In the genomic region with DNA sequence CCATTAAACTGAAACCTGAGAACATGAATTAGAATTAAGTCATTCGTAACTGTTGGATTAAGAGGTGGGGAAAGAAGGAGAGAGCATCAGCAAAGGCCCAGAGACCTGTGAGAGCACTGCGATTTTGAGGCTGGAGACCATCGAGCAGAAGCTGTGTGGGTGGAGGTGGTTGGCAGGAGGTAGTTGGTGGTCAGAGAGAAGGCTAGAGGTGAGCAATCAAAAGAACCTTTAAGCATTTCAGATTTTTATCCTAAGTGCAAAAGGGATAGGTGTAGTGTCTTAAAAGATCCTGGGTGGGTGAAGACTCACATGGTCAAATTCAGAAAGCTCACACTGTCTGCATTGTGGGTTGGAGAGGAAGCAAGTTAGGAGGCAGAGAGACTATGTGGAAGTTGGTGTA, we compare ENCODE assay signal across 16 cellular contexts.
A peak's percentile ranks its signal among the peaks of the same experiment; 100 is the strongest.
DNase-seq lines count a peak whose midpoint lies in the region; ATAC-seq and TF ChIP-seq lines count a peak whose summit lies in the region.
"Had no signal": no experiment of that assay in that cellular context is flagged by ENCODE, and none has a peak within 500 bp of the region (broad histone marks: within the 10 kb centered on the region; RNA-seq: fewer than 3 reads in every experiment).

No MANE protein-coding gene starts in this region.

- no peak overlapping the region for H3K4me3 Mint-ChIP-seq in CD8-positive, alpha-beta T cell
- no peak overlapping the region for H3K4me3 Mint-ChIP-seq in activated T-helper 17 cell treated with anti-CD3 and anti-CD28 coated beads, Interleukin-2, amount 50 U/mL, for 72 hours
- no peak overlapping the region for H3K4me3 Mint-ChIP-seq in nephron progenitor cell
- H3K4me3 Mint-ChIP-seq: dendritic cell treated with granulocyte-macrophage colony-stimulating factor and Interleukin-4, amounts not matched to agents 40 ng/mL and 50 ng/mL, for 4 days had no signal

- POLR2A ChIA-PET in CD8-positive, alpha-beta T cell (lab: Charles Lee), result no interaction called here
- POLR2A ChIA-PET in HEK293 (lab: Yijun Ruan, JAX), result no interaction called here

- H3K27me3 Mint-ChIP-seq in CD8-positive, alpha-beta T cell (ENCODE audit: low read depth), result no peaks in the 10 kb centered on the region
- H3K27me3 Mint-ChIP-seq in activated T-helper 17 cell treated with anti-CD3 and anti-CD28 coated beads, Interleukin-2, amount 50 U/mL, for 72 hours, result no peaks in the 10 kb centered on the region
- peaks cover 3% of the 10 kb centered on the region for H3K27me3 Mint-ChIP-seq in nephron progenitor cell (ENCODE audit: low read depth, poor library complexity)
- H3K27me3 Mint-ChIP-seq: dendritic cell treated with granulocyte-macrophage colony-stimulating factor and Interleukin-4, amounts not matched to agents 40 ng/mL and 50 ng/mL, for 4 days had no signal

- no peak for ATAC-seq in CD8-positive, alpha-beta T cell
- peak; percentile 31 for ATAC-seq in activated T-helper 17 cell treated with anti-CD3 and anti-CD28 coated beads, Interleukin-2, amount 50 U/mL, for 72 hours (replicated peaks)
- ATAC-seq in HG02588 (IDR thresholded peaks at IDR 0.05; ENCODE audit: unreplicated experiment), result no peak
- no peak for ATAC-seq in GM21423 (IDR thresholded peaks at IDR 0.05; ENCODE audit: unreplicated experiment)
- no peak for ATAC-seq in GM19328 (IDR thresholded peaks at IDR 0.05; ENCODE audit: unreplicated experiment)
- ATAC-seq: heart right ventricle had no signal

- no peaks in the 10 kb centered on the region for H3K9me3 ChIP-seq in CD8-positive, alpha-beta T cell (ENCODE audit: low read length)
- no peaks in the 10 kb centered on the region for H3K9me3 ChIP-seq in HEK293 (ENCODE audit: control insufficient read depth, insufficient read depth, low read depth, low read length)
- H3K9me3 ChIP-seq: heart right ventricle had no signal

- H3K27ac ChIP-seq in CD8-positive, alpha-beta T cell (ENCODE audit: low read depth, low read length), result no peak overlapping the region
- no peak overlapping the region for H3K27ac ChIP-seq in HEK293 (ENCODE audit: extremely low read depth, low read depth, low read length)
- H3K27ac ChIP-seq: heart right ventricle had no signal

- H3K4me3 ChIP-seq in CD8-positive, alpha-beta T cell (ENCODE audit: low read depth, low read length), result no peak overlapping the region
- H3K4me3 ChIP-seq in HEK293 (ENCODE audit: low read depth, low read length), result no peak overlapping the region
- H3K4me3 ChIP-seq: heart right ventricle had no signal

- no peaks in the 10 kb centered on the region for H3K36me3 ChIP-seq in CD8-positive, alpha-beta T cell (ENCODE audit: insufficient read depth, low read length)
- no peaks in the 10 kb centered on the region; a peak in 1 of 3 replicates for H3K36me3 ChIP-seq in HEK293 (ENCODE audit: control insufficient read depth in 2 of 2, insufficient read depth in 1 of 2, low read length in 2 of 2)

- intact Hi-C loops in CD8-positive, alpha-beta T cell (cut with DNase I, micrococcal nuclease), result no loop called here

- H3K27ac Mint-ChIP-seq in CD8-positive, alpha-beta T cell, result peak overlapping the region; percentile 1
- H3K27ac Mint-ChIP-seq in activated T-helper 17 cell treated with anti-CD3 and anti-CD28 coated beads, Interleukin-2, amount 50 U/mL, for 72 hours, result peak overlapping the region; percentile 7
- peak overlapping the region; percentile 34 for H3K27ac Mint-ChIP-seq in nephron progenitor cell
- H3K27ac Mint-ChIP-seq: dendritic cell treated with granulocyte-macrophage colony-stimulating factor and Interleukin-4, amounts not matched to agents 40 ng/mL and 50 ng/mL, for 4 days had no signal

- H3K9me3 Mint-ChIP-seq in CD8-positive, alpha-beta T cell, result no peaks in the 10 kb centered on the region
- no peaks in the 10 kb centered on the region for H3K9me3 Mint-ChIP-seq in activated T-helper 17 cell treated with anti-CD3 and anti-CD28 coated beads, Interleukin-2, amount 50 U/mL, for 72 hours
- H3K9me3 Mint-ChIP-seq in nephron progenitor cell, result peaks cover 33% of the 10 kb centered on the region
- H3K9me3 Mint-ChIP-seq: dendritic cell treated with granulocyte-macrophage colony-stimulating factor and Interleukin-4, amounts not matched to agents 40 ng/mL and 50 ng/mL, for 4 days had no signal

- no peaks in the 10 kb centered on the region for H3K27me3 ChIP-seq in CD8-positive, alpha-beta T cell (ENCODE audit: insufficient read depth, low read length)
- H3K27me3 ChIP-seq: heart right ventricle had no signal

- H3K36me3 Mint-ChIP-seq in CD8-positive, alpha-beta T cell, result peaks cover 40% of the 10 kb centered on the region
- H3K36me3 Mint-ChIP-seq in activated T-helper 17 cell treated with anti-CD3 and anti-CD28 coated beads, Interleukin-2, amount 50 U/mL, for 72 hours (ENCODE audit: low read depth), result peaks cover 13% of the 10 kb centered on the region
- peaks cover 62% of the 10 kb centered on the region for H3K36me3 Mint-ChIP-seq in nephron progenitor cell (ENCODE audit: low read depth)

- H3K4me1 ChIP-seq in CD8-positive, alpha-beta T cell (ENCODE audit: insufficient read depth, low read length), result no peaks in the 10 kb centered on the region
- peaks cover 6% of the 10 kb centered on the region for H3K4me1 ChIP-seq in HEK293 (ENCODE audit: control insufficient read depth, insufficient read depth, low read length)
- H3K4me1 ChIP-seq: heart right ventricle had no signal

- no peak for DNase-seq in CD8-positive, alpha-beta T cell
- no peak for DNase-seq in nephron progenitor cell
- DNase-seq: activated CD4-positive, CD25-positive, alpha-beta regulatory T cell treated with anti-CD3 and anti-CD28 coated beads, Interleukin-2, amount 50 U/mL, for 72 hours; activated effector memory CD4-positive, alpha-beta T cell treated with Interleukin-2 at 50 U/mL for 16 hours; amygdala; HCEC 1CT; heart right ventricle; KG1; NCI-H2227 treated with DMSO at 0.1 percent for 48 hours; NCI-H82 had no signal

- TF ChIP-seq CTCF in CD8-positive, alpha-beta T cell (IDR thresholded peaks at IDR 0.05), result no peak
- TF ChIP-seq CTCF in HEK293 (tag by site-specific recombination; IDR thresholded peaks at IDR 0.05), result no peak
- no peak for TF ChIP-seq CTCF in nephron progenitor cell (IDR thresholded peaks at IDR 0.05)

- CTCF ChIA-PET in CD8-positive, alpha-beta T cell (lab: Charles Lee), result interaction anchor here (0.7 kb wide), 1 partner anchor 64 kb away, joined by 3 read pairs; no protein-coding TSS in a partner anchor
- CTCF ChIA-PET in HEK293 (lab: Yijun Ruan, JAX), result interaction anchor here (0.6 kb wide), 1 partner anchor 81 kb away, joined by 3 read pairs; no protein-coding TSS in a partner anchor

- H3K4me1 Mint-ChIP-seq in CD8-positive, alpha-beta T cell (ENCODE audit: low read depth), result peaks cover 29% of the 10 kb centered on the region
- peaks cover 24% of the 10 kb centered on the region for H3K4me1 Mint-ChIP-seq in activated T-helper 17 cell treated with anti-CD3 and anti-CD28 coated beads, Interleukin-2, amount 50 U/mL, for 72 hours
- H3K4me1 Mint-ChIP-seq in nephron progenitor cell, result no peaks in the 10 kb centered on the region

TF ChIP-seq in HEK293, 187 proteins besides CTCF, POLR2A, EP300 and RAD21:
- no peak for TF ChIP-seq ZXDB (tag by site-specific recombination; IDR thresholded peaks at IDR 0.05)
- TF ChIP-seq ZBTB17 (tag by site-specific recombination; IDR thresholded peaks at IDR 0.05), result peak; percentile 39
TF ChIP-seq in HEK293: peak in this region for 1.
